8 cellular contexts compared by ENCODE assay signal in the genomic region with DNA sequence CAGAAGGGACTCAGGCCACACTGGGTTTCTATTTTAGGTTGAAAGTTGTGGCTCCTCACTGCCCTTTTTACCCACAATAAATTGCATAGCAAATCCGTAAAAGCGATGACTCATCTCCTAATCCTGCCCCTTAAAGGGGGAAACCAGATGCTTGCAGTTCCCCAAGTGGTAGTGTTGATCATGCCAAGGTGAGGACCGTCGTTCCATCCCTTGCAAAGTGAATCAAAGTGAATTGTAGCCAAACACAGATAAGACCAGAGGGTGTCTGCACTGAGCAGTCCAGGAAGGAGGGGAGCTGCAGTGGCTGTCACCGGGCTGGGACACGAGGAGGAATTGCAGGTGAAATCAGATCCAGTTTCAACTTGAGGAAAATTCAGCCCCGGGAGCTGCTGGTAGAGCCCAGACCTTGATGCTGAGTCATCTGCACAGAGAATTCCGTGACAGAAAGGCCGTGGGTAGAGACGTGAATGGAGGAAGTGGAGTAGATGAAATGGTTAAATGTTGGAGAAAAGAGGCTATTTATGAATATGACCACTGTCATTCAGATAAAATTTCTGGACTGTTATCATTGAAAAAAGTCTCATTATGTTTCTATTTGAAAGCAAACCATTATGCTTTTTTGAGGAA. TPM values are rescaled to one million over a fixed set of nuclear protein-coding genes. Genes with fewer than 3 reads are reported as not detected.
DNase-seq lines count a peak whose midpoint lies in the region; ATAC-seq and TF ChIP-seq lines count a peak whose summit lies in the region.

No MANE protein-coding gene starts in this region.

- no peak for ATAC-seq in left lobe of liver
- ATAC-seq in body of pancreas: no peak

- H3K27me3 Mint-ChIP-seq in activated naive CD4-positive, alpha-beta T cell treated with anti-CD3 and anti-CD28 coated beads, Interleukin-2, amount 10 ng/mL, durations not matched to agents 7 days and 5 days: no peaks in the 10 kb centered on the region
- H3K27me3 Mint-ChIP-seq in brain: no peaks in the 10 kb centered on the region

- CTCF ChIA-PET in activated naive CD4-positive, alpha-beta T cell treated with anti-CD3 and anti-CD28 coated beads, Interleukin-2, amount 10 ng/mL, durations not matched to agents 7 days and 5 days (lab: Charles Lee): no interaction called here

- no peak for DNase-seq in activated naive CD4-positive, alpha-beta T cell treated with anti-CD3 and anti-CD28 coated beads, Interleukin-2, amount 10 ng/mL, durations not matched to agents 7 days and 5 days
- no peak for DNase-seq in activated naive CD4-positive, alpha-beta T cell treated with Interleukin-2 at 50 U/mL for 16 hours
- peak; percentile 90 for DNase-seq in HT1080 (ENCODE audit: low read depth)
- peak; percentile 37 for DNase-seq in skeletal muscle cell (ENCODE audit: low read depth)
- no peak for DNase-seq in left lobe of liver (ENCODE audit: low spot score)
- no peak for DNase-seq in suprapubic skin (ENCODE audit: low spot score in 2 of 2)
- no peak for DNase-seq in body of pancreas

- no peak overlapping the region for H3K27ac ChIP-seq in suprapubic skin
- no peak overlapping the region for H3K27ac ChIP-seq in body of pancreas

- H3K36me3 ChIP-seq in suprapubic skin: peaks cover 70% of the 10 kb centered on the region
- H3K36me3 ChIP-seq in body of pancreas (replicated peaks in 1 of 2; ENCODE audit: insufficient read depth in 1 of 2, low read depth in 2 of 2): peaks cover 0 to 31% of the 10 kb centered on the region in 2 donors

- intact Hi-C loops in body of pancreas (cut with DNase I): no loop called here

- no peak for TF ChIP-seq CTCF in brain (conservative IDR thresholded peaks at IDR 0.05)
- no peak for TF ChIP-seq CTCF in suprapubic skin (IDR thresholded peaks at IDR 0.05)
- no peak for TF ChIP-seq CTCF in body of pancreas (IDR thresholded peaks at IDR 0.05)

- TF ChIP-seq POLR2A in suprapubic skin (IDR thresholded peaks at IDR 0.05) (no peak), body of pancreas (IDR thresholded peaks at IDR 0.05) (no peak)

- H3K36me3 Mint-ChIP-seq in activated naive CD4-positive, alpha-beta T cell treated with anti-CD3 and anti-CD28 coated beads, Interleukin-2, amount 10 ng/mL, durations not matched to agents 7 days and 5 days: peaks cover 32% of the 10 kb centered on the region
- peaks cover 48% of the 10 kb centered on the region for H3K36me3 Mint-ChIP-seq in brain

- no peaks in the 10 kb centered on the region for H3K9me3 Mint-ChIP-seq in activated naive CD4-positive, alpha-beta T cell treated with anti-CD3 and anti-CD28 coated beads, Interleukin-2, amount 10 ng/mL, durations not matched to agents 7 days and 5 days
- H3K9me3 Mint-ChIP-seq in brain: peaks cover 0 to under 1% (median 0%) of the 10 kb centered on the region in 5 experiments

- H3K4me3 ChIP-seq in skeletal muscle cell (ENCODE audit: low read depth, low read length) (no peak overlapping the region), suprapubic skin (no peak overlapping the region), body of pancreas (no peak overlapping the region)

- H3K27ac Mint-ChIP-seq in activated naive CD4-positive, alpha-beta T cell treated with anti-CD3 and anti-CD28 coated beads, Interleukin-2, amount 10 ng/mL, durations not matched to agents 7 days and 5 days: peak overlapping the region; percentile 14
- H3K27ac Mint-ChIP-seq in brain: peak overlapping the region; percentile 44 to 97 (median 72)

- H3K4me3 Mint-ChIP-seq in activated naive CD4-positive, alpha-beta T cell treated with anti-CD3 and anti-CD28 coated beads, Interleukin-2, amount 10 ng/mL, durations not matched to agents 7 days and 5 days: no peak overlapping the region
- peak overlapping the region in 2 of 5 experiments; percentile 9 to 34 for H3K4me3 Mint-ChIP-seq in brain

- H3K27me3 ChIP-seq in suprapubic skin (no peaks in the 10 kb centered on the region), body of pancreas (no peaks in the 10 kb centered on the region)

- no peak for TF ChIP-seq EP300 in suprapubic skin (IDR thresholded peaks at IDR 0.05)

- no peaks in the 10 kb centered on the region for H3K9me3 ChIP-seq in suprapubic skin
- no peaks in the 10 kb centered on the region for H3K9me3 ChIP-seq in body of pancreas

- H3K4me1 Mint-ChIP-seq in activated naive CD4-positive, alpha-beta T cell treated with anti-CD3 and anti-CD28 coated beads, Interleukin-2, amount 10 ng/mL, durations not matched to agents 7 days and 5 days: no peaks in the 10 kb centered on the region
- peaks cover 29% of the 10 kb centered on the region for H3K4me1 Mint-ChIP-seq in brain

- H3K4me1 ChIP-seq in suprapubic skin (no peaks in the 10 kb centered on the region), body of pancreas (no peaks in the 10 kb centered on the region)

- 59% methylated on average over 10 of the region's 10 CpGs for WGBS in suprapubic skin
- WGBS in body of pancreas, 2 donors: 70 to 85% methylated on average over 10 of the region's 10 CpGs

RNA-seq across cellular contexts. Expression of a gene that starts 44.2 kb away (rescaled TPM):
- total RNA-seq in HT1080 (2014; rRNA removed; shearing (Covaris generic)): 15.6 and 32.3 TPM in 2 replicates
- 13.0 and 24.2 TPM in 2 replicates for polyA plus RNA-seq in HT1080 (2015; cell fraction: cytosol; rRNA removed)
- 19.6 and 25.8 TPM in 2 replicates for polyA plus RNA-seq in HT1080 (2015; cell fraction: nucleus; rRNA removed)
- 15.5 TPM for polyA plus RNA-seq in brain (ENCODE audit: insufficient read depth, low read depth, low replicate concordance)
- total RNA-seq in left lobe of liver (1.1 TPM), suprapubic skin (10 to 100 TPM in 1 of 4 donors, 1 to 10 TPM in 3; 3.0 to 10.1 (median 5.6) TPM), body of pancreas (1 to 10 TPM; 2.6 to 6.7 TPM)

Comparison
In these comparisons a context has a peak if more than half of its experiments do, and no peak if none do; other contexts are left out.
1. DNase-seq: peak in HT1080 (single experiment) and skeletal muscle cell (single experiment); none in activated naive CD4-positive, alpha-beta T cell treated with anti-CD3 and anti-CD28 coated beads, Interleukin-2, amount 10 ng/mL, durations not matched to agents 7 days and 5 days (single experiment), activated naive CD4-positive, alpha-beta T cell treated with Interleukin-2 at 50 U/mL for 16 hours (single experiment), left lobe of liver (single experiment), suprapubic skin (0 of 2) and body of pancreas (0 of 4).